ENCODE assay signal across 8 cellular contexts in genomic region chr11:75492181-75492820, GRCh38. TPM values are rescaled to one million over a fixed set of nuclear protein-coding genes. Genes with fewer than 3 reads are reported as not detected.
DNase-seq lines count a peak whose midpoint lies in the region; ATAC-seq and TF ChIP-seq lines count a peak whose summit lies in the region.

No MANE protein-coding gene starts in this region.

- no peaks in the 10 kb centered on the region for H3K27me3 ChIP-seq in CD4-positive, CD25-positive, alpha-beta regulatory T cell (ENCODE audit: control insufficient read depth, insufficient read depth, low read length)
- no peaks in the 10 kb centered on the region for H3K27me3 ChIP-seq in SU-DHL-6 (ENCODE audit: low read length)

- H3K27me3 Mint-ChIP-seq in CD4-positive, CD25-positive, alpha-beta regulatory T cell = no peaks in the 10 kb centered on the region
- H3K27me3 Mint-ChIP-seq in activated naive CD4-positive, alpha-beta T cell treated with anti-CD3 and anti-CD28 coated beads, Interleukin-2, amount 50 U/mL, for 24 hours = no peaks in the 10 kb centered on the region

- H3K4me3 Mint-ChIP-seq in CD4-positive, CD25-positive, alpha-beta regulatory T cell = peak overlapping the region in 3 of 4 donors; percentile 15 to 75 (median 50)
- peak overlapping the region; percentile 15 for H3K4me3 Mint-ChIP-seq in activated naive CD4-positive, alpha-beta T cell treated with anti-CD3 and anti-CD28 coated beads, Interleukin-2, amount 50 U/mL, for 24 hours

- no peaks in the 10 kb centered on the region for H3F3A ChIP-seq in SU-DHL-6 (ENCODE audit: insufficient read depth)

- peak overlapping the region; percentile 37 for H3K27ac ChIP-seq in CD4-positive, CD25-positive, alpha-beta regulatory T cell (ENCODE audit: insufficient read depth, low read length, poor library complexity, severe bottlenecking)
- H3K27ac ChIP-seq in SU-DHL-6 (ENCODE audit: low read depth, low read length) (no peak overlapping the region), coronary artery (no peak overlapping the region)

- peak; percentile 25 to 76 (median 33) for DNase-seq in CD4-positive, CD25-positive, alpha-beta regulatory T cell
- DNase-seq in H4 (ENCODE audit: low spot score) (peak; percentile 45), hypothalamus (lab: John Stamatoyannopoulos, UW) (no peak), coronary artery (ENCODE audit: low spot score) (no peak)
- DNase-seq in stimulated activated CD4-positive, alpha-beta T cell treated with anti-CD3 and anti-CD28 coated beads, Interleukin-2, amount 100 ng/mL, for 48 hours = peak; percentile 31 to 48

- H3K27ac Mint-ChIP-seq in CD4-positive, CD25-positive, alpha-beta regulatory T cell = peak overlapping the region; percentile 71 to 85 (median 81)
- peak overlapping the region; percentile 35 for H3K27ac Mint-ChIP-seq in activated naive CD4-positive, alpha-beta T cell treated with anti-CD3 and anti-CD28 coated beads, Interleukin-2, amount 50 U/mL, for 24 hours

- H3K9me2 ChIP-seq in SU-DHL-6 (replicated peaks; ENCODE audit: insufficient read depth, low read length) = no peaks in the 10 kb centered on the region

- peaks cover 7% of the 10 kb centered on the region for H3K36me3 ChIP-seq in CD4-positive, CD25-positive, alpha-beta regulatory T cell (ENCODE audit: control insufficient read depth, insufficient read depth, low read length)
- no peaks in the 10 kb centered on the region for H3K36me3 ChIP-seq in SU-DHL-6 (ENCODE audit: low read length)

- peaks cover 15% of the 10 kb centered on the region for H3K4me1 ChIP-seq in CD4-positive, CD25-positive, alpha-beta regulatory T cell (ENCODE audit: control insufficient read depth, insufficient read depth, low read length, poor library complexity, severe bottlenecking)

- H2AFZ ChIP-seq in SU-DHL-6 (ENCODE audit: low read depth, low read length, severe bottlenecking) = peak overlapping the region; percentile 74

- ATAC-seq in CD4-positive, CD25-positive, alpha-beta regulatory T cell (ENCODE audit: low read depth in 2 of 2) = peak; percentile 86 to 93
- no peak for ATAC-seq in HG03139 (IDR thresholded peaks at IDR 0.05; ENCODE audit: unreplicated experiment)

- peaks cover 8% of the 10 kb centered on the region for H3K36me3 Mint-ChIP-seq in CD4-positive, CD25-positive, alpha-beta regulatory T cell
- peaks cover 2% of the 10 kb centered on the region for H3K36me3 Mint-ChIP-seq in activated naive CD4-positive, alpha-beta T cell treated with anti-CD3 and anti-CD28 coated beads, Interleukin-2, amount 50 U/mL, for 24 hours

- H3K9me3 ChIP-seq in CD4-positive, CD25-positive, alpha-beta regulatory T cell (ENCODE audit: control insufficient read depth in 2 of 2, low read length in 2 of 2) = no peaks in the 10 kb centered on the region
- no peaks in the 10 kb centered on the region for H3K9me3 ChIP-seq in SU-DHL-6 (ENCODE audit: insufficient read depth, low read length)

- no peak overlapping the region for H3K4me2 ChIP-seq in SU-DHL-6 (ENCODE audit: low read depth, low read length, poor library complexity, severe bottlenecking)

- no peak overlapping the region for H3K9ac ChIP-seq in SU-DHL-6 (ENCODE audit: low read length)

- no peaks in the 10 kb centered on the region for H3K9me3 Mint-ChIP-seq in CD4-positive, CD25-positive, alpha-beta regulatory T cell
- no peaks in the 10 kb centered on the region for H3K9me3 Mint-ChIP-seq in activated naive CD4-positive, alpha-beta T cell treated with anti-CD3 and anti-CD28 coated beads, Interleukin-2, amount 50 U/mL, for 24 hours

- peaks cover 0 to 27% (median 16%) of the 10 kb centered on the region in 4 donors for H3K4me1 Mint-ChIP-seq in CD4-positive, CD25-positive, alpha-beta regulatory T cell
- peaks cover 9% of the 10 kb centered on the region for H3K4me1 Mint-ChIP-seq in activated naive CD4-positive, alpha-beta T cell treated with anti-CD3 and anti-CD28 coated beads, Interleukin-2, amount 50 U/mL, for 24 hours

- peak overlapping the region; percentile 43 for H3K4me3 ChIP-seq in CD4-positive, CD25-positive, alpha-beta regulatory T cell (ENCODE audit: low read depth, low read length)
- no peak overlapping the region for H3K4me3 ChIP-seq in SU-DHL-6 (ENCODE audit: insufficient read depth, low read length, poor library complexity, severe bottlenecking)
- H3K4me3 ChIP-seq in coronary artery = no peak overlapping the region

- no peaks in the 10 kb centered on the region for H4K20me1 ChIP-seq in SU-DHL-6 (ENCODE audit: low read depth, low read length)

- TF ChIP-seq CTCF in SU-DHL-6 (IDR thresholded peaks at IDR 0.05; ENCODE audit: insufficient read depth, low read length, poor library complexity, severe bottlenecking) (no peak), coronary artery (IDR thresholded peaks at IDR 0.05) (no peak)

- no peaks in the 10 kb centered on the region for H3K79me2 ChIP-seq in SU-DHL-6 (ENCODE audit: insufficient read depth, low read length)

RNA-seq across cellular contexts. Expression of gene GDPD5, which starts 33.4 kb away (rescaled TPM):
- 170 TPM for total RNA-seq in CD4-positive, CD25-positive, alpha-beta regulatory T cell
- polyA plus RNA-seq in CD4-positive, CD25-positive, alpha-beta regulatory T cell = 10 to 100 TPM in 3 of 4 donors, 1 to 10 TPM in 1; 8.0 to 23.4 (median 15.9) TPM
- total RNA-seq in H4 (2014; rRNA removed; shearing (Covaris generic)) = 6.8 and 8.0 TPM in 2 replicates

RNA-seq across cellular contexts. Expression of gene KLHL35, which starts 59.3 kb away (rescaled TPM):
- 0.47 TPM for total RNA-seq in CD4-positive, CD25-positive, alpha-beta regulatory T cell
- polyA plus RNA-seq in CD4-positive, CD25-positive, alpha-beta regulatory T cell = under 1 TPM in 3 of 4 donors, not detected in 1; 0.31 to 0.78 (median 0.49) TPM
- total RNA-seq in H4 (2014; rRNA removed; shearing (Covaris generic)) = not detected in 2 replicates

Comparison
In these comparisons a context has a peak if more than half of its experiments do, and no peak if none do; other contexts are left out.
1. DNase-seq: peak in CD4-positive, CD25-positive, alpha-beta regulatory T cell (3 of 3), H4 (single experiment) and stimulated activated CD4-positive, alpha-beta T cell treated with anti-CD3 and anti-CD28 coated beads, Interleukin-2, amount 100 ng/mL, for 48 hours (2 of 2); none in hypothalamus (0 of 51) and coronary artery (single experiment).
2. RNA of gene GDPD5, which starts 33.4 kb away (total RNA-seq): 170 TPM in CD4-positive, CD25-positive, alpha-beta regulatory T cell (single experiment); 6.8 to 8.0 TPM in H4; every median in the first group is over 10 times any median in the second.